ENCODE assay signal across 7 cellular contexts in genomic region chr14:21978184-21978998, GRCh38.
DNase-seq lines count a peak whose midpoint lies in the region; ATAC-seq and TF ChIP-seq lines count a peak whose summit lies in the region.

No MANE protein-coding gene starts in this region.

- POLR2A ChIA-PET in GM10248 (lab: Yijun Ruan, JAX) = interaction anchor here (0.5 kb wide), 1 partner anchor 22 kb away, joined by 3 read pairs; no protein-coding TSS in a partner anchor

- DNase-seq in GM10248 (ENCODE audit: extremely low spot score) (peak; percentile 64), T-helper 2 cell (peak in 3 of 5 experiments; percentile 22 to 76 (median 36)), astrocyte of the hippocampus (ENCODE audit: low read depth, low spot score) (peak; percentile 9), kidney glomerular epithelial cell (lab: John Stamatoyannopoulos, UW) (peak; percentile 9), omental fat pad (ENCODE audit: low spot score) (no peak)
- peak; percentile 36 for DNase-seq in stimulated activated naive CD4-positive, alpha-beta T cell treated with Interleukin-2 at 50 U/mL for 16 hours (lab: John Stamatoyannopoulos, UW)

- ATAC-seq in HG03354 (IDR thresholded peaks at IDR 0.05; ENCODE audit: poor library complexity, severe bottlenecking, unreplicated experiment) = peak; percentile 51
- no peak for ATAC-seq in omental fat pad (ENCODE audit: low FRiP score)

- CTCF ChIA-PET in GM10248 (lab: Yijun Ruan, JAX) = interaction anchor here (0.6 to 3.4 kb wide), 33 partner anchors 9 to 223 kb away, joined by 3 to 40 read pairs (median 4); no protein-coding TSS in a partner anchor

- peak; percentile 77 for TF ChIP-seq CTCF in GM10248 (IDR thresholded peaks at IDR 0.05; ENCODE audit: control extremely low read depth, extremely low read depth, low read depth, missing control alignments)
- no peak for TF ChIP-seq CTCF in omental fat pad (IDR thresholded peaks at IDR 0.05)
